ENCODE assay signal across 8 cellular contexts in genomic region chr19:2613507-2614295, GRCh38.
DNase-seq lines count a peak whose midpoint lies in the region; TF ChIP-seq lines count a peak whose summit lies in the region.

No MANE protein-coding gene starts in this region.

- H2BK120ac ChIP-seq in mesendoderm (ENCODE audit: low read depth, low read length), result no peak overlapping the region

- no peak overlapping the region for H3K9ac ChIP-seq in mesendoderm (ENCODE audit: low read length)

- no peak overlapping the region for H3K4ac ChIP-seq in mesendoderm (ENCODE audit: low read depth, low read length)

- no peak overlapping the region for H2AK5ac ChIP-seq in mesendoderm (ENCODE audit: low read length)

- in situ Hi-C loops in transverse colon (cut with MboI; ENCODE audit: low pct_ligation_motif_present in 1 of 4, low pct_unique_long_range_greater_than_20kb in 1 of 4, low sequenced_read_pairs in 3 of 4), result loop anchor here in 3 of 4 donors (5.0 to 25.0 kb wide), 4 partner anchors 139 to 301 kb away; partner anchors contain the start of genes GADD45B (in 1 of the 3) and LINGO3 (in 1 of the 3)

- no peak overlapping the region for H3K23ac ChIP-seq in mesendoderm (ENCODE audit: low read length)

- no peaks in the 10 kb centered on the region for H3K4me1 ChIP-seq in mesendoderm (ENCODE audit: control insufficient read depth, low read depth, low read length)
- peaks cover 0 to 27% (median 8%) of the 10 kb centered on the region in 4 donors for H3K4me1 ChIP-seq in transverse colon

- no peak for TF ChIP-seq POLR2A in transverse colon (IDR thresholded peaks at IDR 0.05)

- H3K18ac ChIP-seq in mesendoderm (ENCODE audit: low read length), result peak overlapping the region; percentile 43

- DNase-seq in AG20443 (ENCODE audit: low spot score) (peak; percentile 72), HEK293T (ENCODE audit: extremely low spot score) (peak; percentile 56), choroid plexus epithelial cell (ENCODE audit: low read depth) (peak; percentile 54), mesendoderm (peak; percentile 73), transverse colon (peak; percentile 50), mucosa of gallbladder (ENCODE audit: low spot score) (no peak), NCI-H226 (no peak)
- DNase-seq in activated CD4-positive, CD25-positive, alpha-beta regulatory T cell treated with anti-CD3 and anti-CD28 coated beads, Interleukin-2, amount 50 U/mL, for 16 hours (ENCODE audit: low read depth, low spot score), result peak; percentile 27

- H3K27ac ChIP-seq in mesendoderm (ENCODE audit: low read depth, low read length) (no peak overlapping the region), transverse colon (no peak overlapping the region)

- H3K9me3 ChIP-seq in transverse colon, result no peaks in the 10 kb centered on the region

- no peaks in the 10 kb centered on the region for H3K79me2 ChIP-seq in mesendoderm (ENCODE audit: control insufficient read depth, insufficient read depth, low read length)

- intact Hi-C loops in transverse colon (cut with DNase I; ENCODE audit: low total_unique reads), result loop anchor here (5.0 kb wide), 1 partner anchor 36 kb away; no protein-coding TSS in a partner anchor

- POLR2A ChIA-PET in HEK293T (lab: Yijun Ruan, JAX), result interaction anchor here (1.6 kb wide), 1 partner anchor 138 kb away, joined by 14 read pairs; the partner anchor contains the start of gene GADD45B

- H3K4me3 ChIP-seq in choroid plexus epithelial cell (ENCODE audit: low read depth, low read length), result no peak overlapping the region
- no peak overlapping the region for H3K4me3 ChIP-seq in mesendoderm (ENCODE audit: low read length)
- H3K4me3 ChIP-seq in transverse colon, result no peak overlapping the region

- no CpG with 5 or more reads among the region's 28 CpGs for WGBS in mesendoderm (ENCODE audit: extremely low coverage, insufficient coverage, low lambda C conversion rate)
- WGBS in transverse colon (ENCODE audit: low coverage in 1 of 2), 2 donors, result 13% methylated on average over 28 of the region's 28 CpGs; no CpG with 5 or more reads in 1 of the 2 donors

- no peak overlapping the region for H4K8ac ChIP-seq in mesendoderm (ENCODE audit: low read depth, low read length)

- TF ChIP-seq EP300 in transverse colon (IDR thresholded peaks at IDR 0.05; ENCODE audit: low read depth), result no peak

- no peak overlapping the region for H2BK5ac ChIP-seq in mesendoderm (ENCODE audit: low read length)

- H2BK15ac ChIP-seq in mesendoderm (replicated peaks; ENCODE audit: low read depth), result no peak overlapping the region

- no peak overlapping the region for H3K4me2 ChIP-seq in mesendoderm (ENCODE audit: low read length)

- peak; percentile 88 for TF ChIP-seq CTCF in choroid plexus epithelial cell (conservative IDR thresholded peaks at IDR 0.05; ENCODE audit: low read depth, low read length)
- peak; percentile 73 to 93 (median 82) for TF ChIP-seq CTCF in transverse colon (IDR thresholded peaks at IDR 0.05)

- peak overlapping the region; percentile 12 for H3K56ac ChIP-seq in mesendoderm (ENCODE audit: low read length)

- CTCF ChIA-PET in HEK293T (lab: Yijun Ruan, JAX), result interaction anchor here (0.6 to 1.2 kb wide), 7 partner anchors 9 to 291 kb away, joined by 3 to 5 read pairs (median 3); no protein-coding TSS in a partner anchor

- H3K36me3 ChIP-seq in mesendoderm (ENCODE audit: control insufficient read depth, insufficient read depth, low read length), result no peaks in the 10 kb centered on the region
- H3K36me3 ChIP-seq in transverse colon, result no peaks in the 10 kb centered on the region

- no peak overlapping the region for H4K5ac ChIP-seq in mesendoderm (ENCODE audit: low read length)

- no peaks in the 10 kb centered on the region for H3K27me3 ChIP-seq in mesendoderm (ENCODE audit: insufficient read depth, low read length, poor library complexity)
- no peaks in the 10 kb centered on the region for H3K27me3 ChIP-seq in transverse colon

- no peaks in the 10 kb centered on the region for H3K79me1 ChIP-seq in mesendoderm (ENCODE audit: low read length)

TF ChIP-seq in HEK293T, 16 proteins besides CTCF, POLR2A, EP300 and RAD21:
- TF ChIP-seq ARNT (IDR thresholded peaks at IDR 0.05) (no peak), FOXK2 (IDR thresholded peaks at IDR 0.05) (no peak), CTBP1 (IDR thresholded peaks at IDR 0.05; ENCODE audit: borderline replicate concordance) (no peak), ZNF384 (IDR thresholded peaks at IDR 0.05) (no peak), PKNOX1 (IDR thresholded peaks at IDR 0.05) (no peak), L3MBTL2 (conservative IDR thresholded peaks at IDR 0.05) (no peak), ELF4 (IDR thresholded peaks at IDR 0.05) (no peak), NFRKB (IDR thresholded peaks at IDR 0.05) (no peak), HDGF (IDR thresholded peaks at IDR 0.05; ENCODE audit: borderline replicate concordance) (no peak), SP1 (IDR thresholded peaks at IDR 0.05) (no peak), FOXA1 (IDR thresholded peaks at IDR 0.05) (no peak), FOXM1 (IDR thresholded peaks at IDR 0.05; ENCODE audit: borderline replicate concordance) (no peak), TARDBP (IDR thresholded peaks at IDR 0.05) (no peak), SUZ12 (IDR thresholded peaks at IDR 0.05) (no peak), LEF1 (IDR thresholded peaks at IDR 0.05; ENCODE audit: borderline replicate concordance) (no peak), BHLHE40 (IDR thresholded peaks at IDR 0.05; ENCODE audit: borderline replicate concordance) (no peak)

Comparison
In these comparisons a context has a peak if more than half of its experiments do, and no peak if none do; other contexts are left out.
1. DNase-seq: peak in AG20443 (single experiment), HEK293T (single experiment), activated CD4-positive, CD25-positive, alpha-beta regulatory T cell treated with anti-CD3 and anti-CD28 coated beads, Interleukin-2, amount 50 U/mL, for 16 hours (single experiment), choroid plexus epithelial cell (single experiment), mesendoderm (single experiment) and transverse colon (single experiment); none in mucosa of gallbladder (single experiment) and NCI-H226 (single experiment).